1 cellular context compared by ENCODE assay signal in the genomic region with DNA sequence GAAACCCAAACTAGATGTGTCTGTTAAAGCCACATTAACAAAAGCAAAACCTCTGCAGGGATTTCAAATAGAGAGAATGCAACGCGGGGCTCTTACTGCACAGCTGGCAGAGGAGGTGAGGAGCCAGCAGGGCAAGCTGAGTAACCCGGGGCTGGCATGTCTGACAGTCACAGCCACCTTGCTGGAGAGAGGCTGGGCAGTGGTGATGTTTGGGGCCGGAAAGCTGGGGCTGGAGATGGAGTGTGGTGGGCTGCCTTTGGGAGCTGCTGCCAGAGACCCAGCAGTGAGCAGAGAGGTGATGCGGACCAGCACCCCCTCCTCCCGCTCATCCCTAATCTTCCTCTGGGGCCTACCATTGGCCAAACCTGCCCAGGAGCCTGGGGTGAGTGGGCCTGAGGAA.
TF ChIP-seq lines count a peak whose summit lies in the region.

No MANE protein-coding gene starts in this region.

TF ChIP-seq in H1, 55 proteins besides CTCF, POLR2A, EP300 and RAD21 (continued from another document):
- TF ChIP-seq E2F6 (IDR thresholded peaks at IDR 0.05) (no peak), TAF1 (IDR thresholded peaks at IDR 0.05; ENCODE audit: low read depth, low read length) (no peak), SUZ12 (IDR thresholded peaks at IDR 0.05; ENCODE audit: low read length) (no peak), HDAC6 (IDR thresholded peaks at IDR 0.05; ENCODE audit: low read depth, low read length) (no peak), CHD2 (IDR thresholded peaks at IDR 0.05; ENCODE audit: low read length) (no peak), EGR1 (IDR thresholded peaks at IDR 0.05; ENCODE audit: borderline replicate concordance, low read depth, low read length) (no peak), SP2 (IDR thresholded peaks at IDR 0.05; ENCODE audit: low read length) (no peak)
